23 cellular contexts compared by ENCODE assay signal in the genomic region with DNA sequence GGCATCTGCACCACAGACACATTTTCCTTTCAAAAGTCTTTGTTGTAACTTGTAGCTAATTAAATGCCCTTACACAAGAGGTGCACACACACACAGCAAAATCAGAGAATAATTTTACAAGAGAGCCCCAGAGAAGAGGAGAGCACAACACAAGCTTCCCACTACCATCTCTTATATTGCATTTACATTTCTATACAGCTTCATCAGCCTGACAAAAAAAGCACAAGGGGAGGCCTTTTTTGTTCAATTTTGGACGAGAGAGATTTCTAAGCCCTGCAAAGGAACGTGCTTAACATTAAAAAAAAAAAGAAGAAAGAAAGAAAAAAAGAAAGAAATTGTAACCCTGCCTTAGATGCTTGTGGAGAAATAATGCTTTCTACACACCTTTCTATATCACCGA. TPM values are rescaled to one million over a fixed set of nuclear protein-coding genes. Genes with fewer than 3 reads are reported as not detected.
A peak's percentile ranks its signal among the peaks of the same experiment; 100 is the strongest.
DNase-seq lines count a peak whose midpoint lies in the region; ATAC-seq, FAIRE-seq and TF ChIP-seq lines count a peak whose summit lies in the region.
"Had no signal": no experiment of that assay in that cellular context is flagged by ENCODE, and none has a peak within 500 bp of the region (broad histone marks: within the 10 kb centered on the region; RNA-seq: fewer than 3 reads in every experiment).

No MANE protein-coding gene starts in this region.

- H3K4me2 ChIP-seq in GM23338 (peak overlapping the region; percentile 64), H1 (ENCODE audit: insufficient read depth in 1 of 2, low read depth in 2 of 2, low read length in 2 of 2) (peak overlapping the region; percentile 52 to 67)
- H3K4me2 ChIP-seq: A549; BLaER1 treated with 17β-estradiol and CSF1 and Interleukin-3, amounts not matched to agents 10 nM and 100 nM; PC-9 had no signal

- H3K27ac Mint-ChIP-seq in GM23338, result peak overlapping the region; percentile 83; the same call in 1 of the 2 replicates
- H3K27ac Mint-ChIP-seq: CD4-positive, alpha-beta T cell had no signal

- H3K4ac ChIP-seq in H1 (replicated peaks; ENCODE audit: insufficient read length, low read depth, low read length), result no peak overlapping the region

- H3K79me1 ChIP-seq in H1 (ENCODE audit: low read depth, low read length), result no peaks in the 10 kb centered on the region

- H2AFZ ChIP-seq in GM23338 (no peak overlapping the region), H1 (ENCODE audit: low read length) (no peak overlapping the region)
- H2AFZ ChIP-seq: PC-9 had no signal

- no peak for TF ChIP-seq RAD21 in H1 (IDR thresholded peaks at IDR 0.05 in 1 of 2, conservative IDR thresholded peaks at IDR 0.05 in 1 of 2; ENCODE audit: low read depth in 2 of 2, low read length in 2 of 2)

- no peak overlapping the region for H3K23ac ChIP-seq in H1 (ENCODE audit: insufficient read length)

- WGBS in H1 (ENCODE audit: extremely low coverage in 1 of 2, insufficient coverage in 1 of 2, insufficient read length in 1 of 2, insufficient replicate concordance in 2 of 2, low coverage in 1 of 2, low lambda C conversion rate in 2 of 2, missing lambda C conversion rate in 1 of 2), 2 experiments, result 2% methylated on average over 3 of the region's 3 CpGs; no CpG with 5 or more reads in 1 of the 2 experiments

- no peaks in the 10 kb centered on the region for H3K36me3 Mint-ChIP-seq in GM23338 (ENCODE audit: low read depth)

- H3K4me1 ChIP-seq in GM23338 (ENCODE audit: insufficient read depth) (peaks cover 28% of the 10 kb centered on the region), HUES48 (ENCODE audit: control insufficient read depth, insufficient read depth, low read length) (peaks cover 33% of the 10 kb centered on the region), H1 (replicated peaks in 1 of 4; ENCODE audit: control insufficient read depth in 3 of 4, insufficient read depth in 4 of 4, low read length in 3 of 4) (peaks cover 0 to 8% (median under 1%) of the 10 kb centered on the region in 4 experiments; a peak in 3 of 7 replicates)
- H3K4me1 ChIP-seq: A549; BLaER1 treated with 17β-estradiol and CSF1 and Interleukin-3, amounts not matched to agents 10 nM and 100 nM; SJSA1 had no signal

- no peak overlapping the region for H2AK5ac ChIP-seq in H1 (ENCODE audit: low read depth, low read length)

- no peaks in the 10 kb centered on the region for H3K9me2 ChIP-seq in GM23338 (ENCODE audit: insufficient read depth)

- no peak for TF ChIP-seq EP300 in H1 (IDR thresholded peaks at IDR 0.05; ENCODE audit: borderline replicate concordance in 1 of 2, low read depth in 2 of 2, low read length in 2 of 2)

- no peak overlapping the region for H4K5ac ChIP-seq in H1 (ENCODE audit: insufficient read length, low read depth, low read length)

- H3K14ac ChIP-seq in H1 (ENCODE audit: insufficient read length), result no peak overlapping the region

- H3K27me3 ChIP-seq in GM23338 (ENCODE audit: insufficient read depth) (no peaks in the 10 kb centered on the region), HUES48 (ENCODE audit: control insufficient read depth, insufficient read depth, low read length) (no peaks in the 10 kb centered on the region), H1 (replicated peaks in 1 of 4; ENCODE audit: control insufficient read depth in 3 of 4, extremely low read depth in 1 of 4, insufficient read depth in 3 of 4, low read length in 3 of 4) (no peaks in the 10 kb centered on the region)
- H3K27me3 ChIP-seq: BLaER1 treated with 17β-estradiol and CSF1 and Interleukin-3, amounts not matched to agents 10 nM and 100 nM; MG63; SJSA1 had no signal

- no peak overlapping the region for H3K18ac ChIP-seq in H1 (ENCODE audit: extremely low read depth, low read length)

- no peak overlapping the region for H2BK5ac ChIP-seq in H1 (ENCODE audit: low read depth, low read length)

- no peaks in the 10 kb centered on the region; the same call in 2 of the 3 replicates for H3K9me3 Mint-ChIP-seq in GM23338
- H3K9me3 Mint-ChIP-seq: CD4-positive, alpha-beta T cell had no signal

- peak; percentile 85 for ATAC-seq in GM23338
- no peak for ATAC-seq in HG02938 (IDR thresholded peaks at IDR 0.05; ENCODE audit: unreplicated experiment)
- no peak for ATAC-seq in GM19395 (IDR thresholded peaks at IDR 0.05; ENCODE audit: unreplicated experiment)
- ATAC-seq: A549, K562 had no signal

- H3K9me3 ChIP-seq in HUES48 (ENCODE audit: control insufficient read depth, insufficient read depth, low read length) (no peaks in the 10 kb centered on the region), H1 (ENCODE audit: insufficient read depth in 2 of 2, low read depth in 1 of 2, low read length in 1 of 2) (no peaks in the 10 kb centered on the region)
- H3K9me3 ChIP-seq: A549; BLaER1 treated with 17β-estradiol and CSF1 and Interleukin-3, amounts not matched to agents 10 nM and 100 nM; MG63; SJSA1 had no signal

- H3K56ac ChIP-seq in H1 (replicated peaks; ENCODE audit: insufficient read length, low read depth, low read length), result no peak overlapping the region

- CTCF ChIA-PET in H1 (lab: Charles Lee; ENCODE audit: partially characterized antibody), result interaction anchor here (0.7 to 2.4 kb wide), 3 partner anchors 9 to 568 kb away, joined by 3 to 9 read pairs (median 3); no protein-coding TSS in a partner anchor

- H2BK20ac ChIP-seq in H1 (ENCODE audit: low read length), result no peak overlapping the region

- H2BK15ac ChIP-seq in H1 (ENCODE audit: low read length), result no peak overlapping the region

- no peak overlapping the region for H2BK12ac ChIP-seq in H1 (ENCODE audit: low read depth, low read length)

- peaks cover 2% of the 10 kb centered on the region for H3K27me3 Mint-ChIP-seq in GM23338 (ENCODE audit: insufficient read depth, low read depth, poor library complexity)
- H3K27me3 Mint-ChIP-seq: CD4-positive, alpha-beta T cell had no signal

- H2BK120ac ChIP-seq in H1 (replicated peaks; ENCODE audit: low read depth, low read length), result peak overlapping the region; percentile 68

- no peaks in the 10 kb centered on the region for H3K79me2 ChIP-seq in GM23338 (replicated peaks; ENCODE audit: insufficient read depth)
- H3K79me2 ChIP-seq in H1 (ENCODE audit: control insufficient read depth in 1 of 2, insufficient read depth in 2 of 2, low read length in 2 of 2), result no peaks in the 10 kb centered on the region

- H3K4me1 Mint-ChIP-seq in GM23338, result peaks cover 40% of the 10 kb centered on the region

- peak overlapping the region; percentile 25 for H3K4me3 ChIP-seq in GM23338
- peak overlapping the region; percentile 37 for H3K4me3 ChIP-seq in HUES48 (ENCODE audit: low read depth, low read length)
- H3K4me3 ChIP-seq in H1 (ENCODE audit: extremely low read depth in 1 of 4, insufficient read depth in 2 of 4, low read depth in 3 of 4, low read length in 4 of 4), result peak overlapping the region in 1 of 4 experiments; percentile 42; a peak in 2 of 8 replicates
- H3K4me3 ChIP-seq: A549; BLaER1 treated with 17β-estradiol and CSF1 and Interleukin-3, amounts not matched to agents 10 nM and 100 nM; K562; MG63; PC-9; SJSA1 had no signal

- no peak overlapping the region for H4K8ac ChIP-seq in H1 (ENCODE audit: extremely low read depth, insufficient read depth, low read length)

- no peak for TF ChIP-seq POLR2A in H1 (IDR thresholded peaks at IDR 0.05; ENCODE audit: control extremely low read depth in 1 of 2, low read depth in 2 of 2, low read length in 2 of 2)

- no peaks in the 10 kb centered on the region for H3K23me2 ChIP-seq in H1 (ENCODE audit: low read depth, low read length)

- FAIRE-seq in H1 (lab: Jason Lieb, UNC), result peak; percentile 62
- FAIRE-seq: A549, K562 had no signal

- H3K9ac ChIP-seq in HUES48 (ENCODE audit: low read depth, low read length) (no peak overlapping the region), H1 (replicated peaks in 1 of 4; ENCODE audit: extremely low read depth in 1 of 4, low read depth in 3 of 4, low read length in 3 of 4) (no peak overlapping the region)
- H3K9ac ChIP-seq: BLaER1 treated with 17β-estradiol and CSF1 and Interleukin-3, amounts not matched to agents 10 nM and 100 nM had no signal

- DNase-seq in GM23338 (ENCODE audit: low spot score) (peak; percentile 64), H1 (ENCODE audit: low read depth in 1 of 2, low spot score in 2 of 2) (no peak), iPS-NIHi7 (ENCODE audit: extremely low spot score) (peak; percentile 12), activated T-cell treated with anti-CD3 and anti-CD28 coated beads for 4 hours (no peak)
- DNase-seq: AML-193; CD4-positive, alpha-beta T cell; MG63; NCI-H1105 treated with DMSO at 0.1 percent for 48 hours; NCI-H146; NCI-H1930; NCI-H2107; NCI-H524; NCI-H748 treated with DMSO at 0.1 percent for 48 hours; PC-9; Right ventricle myocardium superior had no signal

- H3K27ac ChIP-seq in GM23338 (ENCODE audit: low read depth) (peak overlapping the region; percentile 46; the same call in 1 of the 2 replicates), HUES48 (ENCODE audit: low read depth, low read length) (peak overlapping the region; percentile 88), H1 (ENCODE audit: low read depth, low read length) (no peak overlapping the region)
- H3K27ac ChIP-seq: A549; BLaER1 treated with 17β-estradiol and CSF1 and Interleukin-3, amounts not matched to agents 10 nM and 100 nM; PC-9; SJSA1 had no signal

- no peak overlapping the region for H4K91ac ChIP-seq in H1 (replicated peaks; ENCODE audit: insufficient read length, low read length)

- H3K4me3 Mint-ChIP-seq in GM23338, result peak overlapping the region; percentile 57
- H3K4me3 Mint-ChIP-seq: CD4-positive, alpha-beta T cell had no signal

- POLR2A ChIA-PET in H1 (lab: Charles Lee; ENCODE audit: partially characterized antibody), result interaction anchor here (2.0 kb wide), 1 partner anchor 17 kb away, joined by 8 read pairs; a partner anchor contains a TSS

- no peaks in the 10 kb centered on the region for H3F3A ChIP-seq in GM23338 (replicated peaks; ENCODE audit: low read depth)

- H3K36me3 ChIP-seq in GM23338 (ENCODE audit: insufficient read depth) (no peaks in the 10 kb centered on the region), HUES48 (ENCODE audit: control insufficient read depth, insufficient read depth, low read length) (no peaks in the 10 kb centered on the region), H1 (ENCODE audit: control insufficient read depth in 2 of 4, insufficient read depth in 4 of 4, low read length in 3 of 4) (no peaks in the 10 kb centered on the region)
- H3K36me3 ChIP-seq: BLaER1 treated with 17β-estradiol and CSF1 and Interleukin-3, amounts not matched to agents 10 nM and 100 nM; MG63; SJSA1 had no signal

- TF ChIP-seq CTCF in GM23338 (conservative IDR thresholded peaks at IDR 0.05; ENCODE audit: low read depth in 2 of 2) (no peak), H1 (IDR thresholded peaks at IDR 0.05; ENCODE audit: control extremely low read depth in 1 of 3, insufficient read depth in 1 of 3, low read depth in 1 of 3, low read length in 3 of 3) (no peak)

- H4K20me1 ChIP-seq in GM23338 (replicated peaks; ENCODE audit: insufficient read depth), result no peaks in the 10 kb centered on the region
- H4K20me1 ChIP-seq in H1 (replicated peaks in 1 of 2; ENCODE audit: control insufficient read depth in 1 of 2, insufficient read depth in 2 of 2, low read length in 2 of 2), result peaks cover 0 to 1% of the 10 kb centered on the region in 2 experiments
- H4K20me1 ChIP-seq: BLaER1 treated with 17β-estradiol and CSF1 and Interleukin-3, amounts not matched to agents 10 nM and 100 nM had no signal

RNA-seq across cellular contexts. Expression of a gene that starts 17.1 kb away (rescaled TPM):
- 1.7 and 3.2 TPM in 2 replicates for total RNA-seq in GM23338 (2014; rRNA removed; shearing (Covaris generic))
- polyA plus RNA-seq in GM23338 (2016; fragmentation: Nextera tagmentation; extraction: Ambion mirVana), result 0.66 and 1.2 TPM in 2 replicates
- 1.4 and 1.7 TPM in 2 replicates for total RNA-seq in H1 (2021; fragmentation: NEBNext Ultra II Directional; extraction: Animal tissue kit (Norgen Biotek cat#: 25700))
- 0.59 and 0.69 TPM in 2 replicates for polyA plus RNA-seq in H1 (2011; rRNA removed)
- 0.62 TPM for polyA plus RNA-seq in H1 (2011; cell fraction: cytosol; rRNA removed)
- 1.3 TPM for polyA plus RNA-seq in H1 (2011; cell fraction: nucleus; rRNA removed)
- 0.96 to 1.3 TPM (median 1.1 TPM) in 4 replicates for polyA plus RNA-seq in H1 (2012, experiment 1 of 2)
- polyA plus RNA-seq in H1 (2012, experiment 2 of 2), result 0.04 TPM
- polyA plus RNA-seq in H1 (2013, experiment 1 of 2), result 1.1 TPM
- 0.96 TPM for polyA plus RNA-seq in H1 (2013, experiment 2 of 2)
- 8.7 and 9.2 TPM in 2 replicates for polyA minus RNA-seq in H1 (2011; rRNA and poly(A)+ RNA removed)
- polyA minus RNA-seq in H1 (2011; cell fraction: cytosol; rRNA and poly(A)+ RNA removed), result 0.95 TPM
- 22.3 TPM for polyA minus RNA-seq in H1 (2011; cell fraction: nucleus; rRNA and poly(A)+ RNA removed)
- total RNA-seq: CD4-positive, alpha-beta T cell; K562; PC-9; RPMI7951; SJSA1 had no signal
- polyA plus RNA-seq: K562 had no signal

Comparison
In these comparisons a context has a peak if more than half of its experiments do, and no peak if none do; other contexts are left out.
1. DNase-seq: peak in GM23338 (single experiment) and iPS-NIHi7 (single experiment); none in H1 (0 of 2) and activated T-cell treated with anti-CD3 and anti-CD28 coated beads for 4 hours (single experiment).